Comparison of ENCODE assay signal across 13 cellular contexts in genomic region chr12:64616221-64616620, GRCh38. TPM values are rescaled to one million over a fixed set of nuclear protein-coding genes. Genes with fewer than 3 reads are reported as not detected.
DNase-seq lines count a peak whose midpoint lies in the region; ATAC-seq and TF ChIP-seq lines count a peak whose summit lies in the region.
"Had no signal": no experiment of that assay in that cellular context is flagged by ENCODE, and none has a peak within 500 bp of the region (broad histone marks: within the 10 kb centered on the region; RNA-seq: fewer than 3 reads in every experiment).

No MANE protein-coding gene starts in this region.

- H3K4me3 ChIP-seq in choroid plexus epithelial cell (ENCODE audit: low read depth, low read length) = no peak overlapping the region
- no peak overlapping the region for H3K4me3 ChIP-seq in SJCRH30

- no peak for ATAC-seq in stimulated activated naive CD8-positive, alpha-beta T cell treated with anti-CD3 and anti-CD28 coated beads, Interleukin-15, Interleukin-2, amounts not matched to agents 100 U/mL and 50 U/mL, for 24 hours
- ATAC-seq in natural killer cell (no peak), GM21717 (IDR thresholded peaks at IDR 0.05; ENCODE audit: unreplicated experiment) (no peak), HG03175 (IDR thresholded peaks at IDR 0.05; ENCODE audit: unreplicated experiment) (no peak)
- ATAC-seq: left colon had no signal

- no peak for DNase-seq in stimulated activated naive CD8-positive, alpha-beta T cell treated with anti-CD3 and anti-CD28 coated beads, Interleukin-15, Interleukin-2, amounts not matched to agents 100 U/mL and 50 U/mL, for 24 hours
- DNase-seq in choroid plexus epithelial cell (ENCODE audit: low read depth) (peak; percentile 27), natural killer cell (no peak), 8988T (no peak), SJCRH30 (no peak)
- DNase-seq: activated CD8-positive, alpha-beta memory T cell treated with anti-CD3 and anti-CD28 coated beads for 24 hours; effector CD4-positive, alpha-beta T cell; left colon; NCI-H2081 treated with DMSO at 0.1 percent for 48 hours; stimulated activated CD4-positive, alpha-beta T cell treated with anti-CD3 and anti-CD28 coated beads, Interleukin-15, amount 100 ng/mL, for 24 hours had no signal

- no peaks in the 10 kb centered on the region for H3K27me3 ChIP-seq in SJCRH30

- TF ChIP-seq CTCF in choroid plexus epithelial cell (conservative IDR thresholded peaks at IDR 0.05; ENCODE audit: low read depth, low read length) = no peak
- no peak for TF ChIP-seq CTCF in natural killer cell (IDR thresholded peaks at IDR 0.05)

- H3K9me3 Mint-ChIP-seq in stimulated activated naive CD8-positive, alpha-beta T cell treated with anti-CD3 and anti-CD28 coated beads, Interleukin-15, Interleukin-2, amounts not matched to agents 100 ng/mL and 50 ng/mL, for 24 hours = no peaks in the 10 kb centered on the region
- no peaks in the 10 kb centered on the region for H3K9me3 Mint-ChIP-seq in natural killer cell

- H3K27ac Mint-ChIP-seq in stimulated activated naive CD8-positive, alpha-beta T cell treated with anti-CD3 and anti-CD28 coated beads, Interleukin-15, Interleukin-2, amounts not matched to agents 100 ng/mL and 50 ng/mL, for 24 hours = peak overlapping the region; percentile 26
- peak overlapping the region; percentile 90 to 97 for H3K27ac Mint-ChIP-seq in natural killer cell

- no peak overlapping the region for H3K27ac ChIP-seq in SJCRH30

- intact Hi-C loops in natural killer cell (cut with micrococcal nuclease) = no loop called here

- no peak overlapping the region for H3K4me3 Mint-ChIP-seq in stimulated activated naive CD8-positive, alpha-beta T cell treated with anti-CD3 and anti-CD28 coated beads, Interleukin-15, Interleukin-2, amounts not matched to agents 100 ng/mL and 50 ng/mL, for 24 hours
- H3K4me3 Mint-ChIP-seq in natural killer cell = peak overlapping the region; percentile 65

- peaks cover 67% of the 10 kb centered on the region for H3K4me1 Mint-ChIP-seq in stimulated activated naive CD8-positive, alpha-beta T cell treated with anti-CD3 and anti-CD28 coated beads, Interleukin-15, Interleukin-2, amounts not matched to agents 100 ng/mL and 50 ng/mL, for 24 hours (ENCODE audit: low read depth)
- H3K4me1 Mint-ChIP-seq in natural killer cell = peaks cover 63 to 64% of the 10 kb centered on the region in 2 donors

- H3K27me3 Mint-ChIP-seq in stimulated activated naive CD8-positive, alpha-beta T cell treated with anti-CD3 and anti-CD28 coated beads, Interleukin-15, Interleukin-2, amounts not matched to agents 100 ng/mL and 50 ng/mL, for 24 hours = no peaks in the 10 kb centered on the region
- no peaks in the 10 kb centered on the region for H3K27me3 Mint-ChIP-seq in natural killer cell (ENCODE audit: low read depth in 2 of 2)

- peaks cover 3% of the 10 kb centered on the region for H3K36me3 ChIP-seq in SJCRH30

- H3K9me3 ChIP-seq in SJCRH30 (replicated peaks) = no peaks in the 10 kb centered on the region

- H3K36me3 Mint-ChIP-seq in stimulated activated naive CD8-positive, alpha-beta T cell treated with anti-CD3 and anti-CD28 coated beads, Interleukin-15, Interleukin-2, amounts not matched to agents 100 ng/mL and 50 ng/mL, for 24 hours (ENCODE audit: low read depth) = peaks cover 39% of the 10 kb centered on the region
- H3K36me3 Mint-ChIP-seq in natural killer cell = no peaks in the 10 kb centered on the region

- H3K4me1 ChIP-seq in SJCRH30 = no peaks in the 10 kb centered on the region

RNA-seq across cellular contexts. Expression of gene RASSF3, which starts 5.9 kb away (rescaled TPM):
- total RNA-seq in natural killer cell = 100 to 1,000 TPM in 1 of 3 donors, 10 to 100 TPM in 2; 63.4 to 105 (median 80.5) TPM
- total RNA-seq in SJCRH30 (2014; rRNA removed; shearing (Covaris generic)) = 25.3 and 27.2 TPM in 2 replicates
